18 cellular contexts compared by ENCODE assay signal in genomic region chr12:4139191-4139590, GRCh38.
DNase-seq lines count a peak whose midpoint lies in the region; ATAC-seq and TF ChIP-seq lines count a peak whose summit lies in the region.
"Had no signal": no experiment of that assay in that cellular context is flagged by ENCODE, and none has a peak within 500 bp of the region (broad histone marks: within the 10 kb centered on the region; RNA-seq: fewer than 3 reads in every experiment).

No MANE protein-coding gene starts in this region.

- no peaks in the 10 kb centered on the region for H3K79me2 ChIP-seq in Loucy (ENCODE audit: insufficient read depth, low read length)

- H3K4me2 ChIP-seq in Loucy (ENCODE audit: low read depth, low read length, poor library complexity, severe bottlenecking) = peak overlapping the region; percentile 21
- H3K4me2 ChIP-seq: GM23338 had no signal

- no peaks in the 10 kb centered on the region for H3K9me3 ChIP-seq in Loucy (ENCODE audit: insufficient read depth, low read depth, low read length)
- H3K9me3 ChIP-seq: BE2C had no signal

- no peaks in the 10 kb centered on the region for H3K36me3 ChIP-seq in Loucy (ENCODE audit: insufficient read depth, low read length)
- H3K36me3 ChIP-seq: BE2C had no signal

- peaks cover 91% of the 10 kb centered on the region for H3K4me1 Mint-ChIP-seq in stimulated activated naive CD8-positive, alpha-beta T cell treated with anti-CD3 and anti-CD28 coated beads, Interleukin-15, Interleukin-2, amounts not matched to agents 100 ng/mL and 50 ng/mL, for 24 hours (ENCODE audit: low read depth)
- H3K4me1 Mint-ChIP-seq in activated T-helper 2 cell treated with anti-CD3 and anti-CD28 coated beads, Interferon-gamma antibody, Interleukin-2, Interleukin-4, amounts not matched to agents 10 μg/mL and 5 μg/mL and 100 μg/mL, durations not matched to agents 14 hours and 24 hours and 36 hours (ENCODE audit: low read depth) = peaks cover 76% of the 10 kb centered on the region

- DNase-seq in stimulated activated naive CD8-positive, alpha-beta T cell treated with anti-CD3 and anti-CD28 coated beads, Interleukin-15, Interleukin-2, amounts not matched to agents 100 U/mL and 50 U/mL, for 24 hours = no peak
- DNase-seq in activated T-helper 2 cell treated with anti-CD3 and anti-CD28 coated beads, Interferon-gamma antibody, Interleukin-2, Interleukin-4, amounts not matched to agents 10 μg/mL and 5 μg/mL and 100 μg/mL, durations not matched to agents 14 hours and 24 hours and 36 hours (ENCODE audit: low spot score) = no peak
- DNase-seq in DMS53 treated with DMSO at 0.1 percent for 48 hours (lab: John Stamatoyannopoulos, UW; ENCODE audit: unreplicated experiment) (no peak), NCI-H2171 (lab: John Stamatoyannopoulos, UW) (no peak)
- DNase-seq: BE2C, DMS79, KG1, NCI-H1092, NCI-H146, NCI-H2081, NCI-H510A treated with DMSO at 0.1 percent for 48 hours had no signal

- no peaks in the 10 kb centered on the region for H3K27me3 ChIP-seq in Loucy (ENCODE audit: insufficient read depth, low read length, poor library complexity, severe bottlenecking)
- H3K27me3 ChIP-seq: BE2C had no signal

- no peak overlapping the region for H3K4me3 ChIP-seq in Loucy (ENCODE audit: low read length, poor library complexity, severe bottlenecking)
- H3K4me3 ChIP-seq: GM23338 had no signal

- H4K20me1 ChIP-seq in Loucy (ENCODE audit: insufficient read depth, low read length, poor library complexity, severe bottlenecking) = no peaks in the 10 kb centered on the region

- peaks cover 4% of the 10 kb centered on the region for H3K36me3 Mint-ChIP-seq in stimulated activated naive CD8-positive, alpha-beta T cell treated with anti-CD3 and anti-CD28 coated beads, Interleukin-15, Interleukin-2, amounts not matched to agents 100 ng/mL and 50 ng/mL, for 24 hours (ENCODE audit: low read depth)
- H3K36me3 Mint-ChIP-seq in activated T-helper 2 cell treated with anti-CD3 and anti-CD28 coated beads, Interferon-gamma antibody, Interleukin-2, Interleukin-4, amounts not matched to agents 10 μg/mL and 5 μg/mL and 100 μg/mL, durations not matched to agents 14 hours and 24 hours and 36 hours (ENCODE audit: low read depth) = peaks cover 6% of the 10 kb centered on the region

- ATAC-seq in stimulated activated naive CD8-positive, alpha-beta T cell treated with anti-CD3 and anti-CD28 coated beads, Interleukin-15, Interleukin-2, amounts not matched to agents 100 U/mL and 50 U/mL, for 24 hours = no peak
- ATAC-seq in HG03139 (IDR thresholded peaks at IDR 0.05; ENCODE audit: unreplicated experiment) = no peak
- ATAC-seq: CD8-positive, alpha-beta T cell; GM23338; HepG2; Panc1 had no signal

- H3K9me2 ChIP-seq in Loucy (replicated peaks; ENCODE audit: low read depth, low read length) = no peaks in the 10 kb centered on the region

- H3K4me1 ChIP-seq in Loucy (ENCODE audit: insufficient read depth, low read length, poor library complexity, severe bottlenecking) = peaks cover 60% of the 10 kb centered on the region
- H3K4me1 ChIP-seq: BE2C had no signal

- TF ChIP-seq CTCF in Loucy (conservative IDR thresholded peaks at IDR 0.05; ENCODE audit: low read length) = no peak

- H3K27me3 Mint-ChIP-seq in stimulated activated naive CD8-positive, alpha-beta T cell treated with anti-CD3 and anti-CD28 coated beads, Interleukin-15, Interleukin-2, amounts not matched to agents 100 ng/mL and 50 ng/mL, for 24 hours = no peaks in the 10 kb centered on the region
- H3K27me3 Mint-ChIP-seq in activated T-helper 2 cell treated with anti-CD3 and anti-CD28 coated beads, Interferon-gamma antibody, Interleukin-2, Interleukin-4, amounts not matched to agents 10 μg/mL and 5 μg/mL and 100 μg/mL, durations not matched to agents 14 hours and 24 hours and 36 hours (ENCODE audit: low read depth) = no peaks in the 10 kb centered on the region

- peak overlapping the region; percentile 13 for H3K4me3 Mint-ChIP-seq in stimulated activated naive CD8-positive, alpha-beta T cell treated with anti-CD3 and anti-CD28 coated beads, Interleukin-15, Interleukin-2, amounts not matched to agents 100 ng/mL and 50 ng/mL, for 24 hours
- H3K4me3 Mint-ChIP-seq in activated T-helper 2 cell treated with anti-CD3 and anti-CD28 coated beads, Interferon-gamma antibody, Interleukin-2, Interleukin-4, amounts not matched to agents 10 μg/mL and 5 μg/mL and 100 μg/mL, durations not matched to agents 14 hours and 24 hours and 36 hours (ENCODE audit: low read depth) = no peak overlapping the region
- H3K4me3 Mint-ChIP-seq: CD8-positive, alpha-beta T cell; GM23338 had no signal

- peaks cover 4% of the 10 kb centered on the region for H3K9me3 Mint-ChIP-seq in stimulated activated naive CD8-positive, alpha-beta T cell treated with anti-CD3 and anti-CD28 coated beads, Interleukin-15, Interleukin-2, amounts not matched to agents 100 ng/mL and 50 ng/mL, for 24 hours
- no peaks in the 10 kb centered on the region for H3K9me3 Mint-ChIP-seq in activated T-helper 2 cell treated with anti-CD3 and anti-CD28 coated beads, Interferon-gamma antibody, Interleukin-2, Interleukin-4, amounts not matched to agents 10 μg/mL and 5 μg/mL and 100 μg/mL, durations not matched to agents 14 hours and 24 hours and 36 hours
- H3K9me3 Mint-ChIP-seq: CD8-positive, alpha-beta T cell had no signal

- H3F3A ChIP-seq in Loucy (ENCODE audit: low read depth) = no peaks in the 10 kb centered on the region

- no peak overlapping the region for H3K27ac Mint-ChIP-seq in stimulated activated naive CD8-positive, alpha-beta T cell treated with anti-CD3 and anti-CD28 coated beads, Interleukin-15, Interleukin-2, amounts not matched to agents 100 ng/mL and 50 ng/mL, for 24 hours
- peak overlapping the region; percentile 61 for H3K27ac Mint-ChIP-seq in activated T-helper 2 cell treated with anti-CD3 and anti-CD28 coated beads, Interferon-gamma antibody, Interleukin-2, Interleukin-4, amounts not matched to agents 10 μg/mL and 5 μg/mL and 100 μg/mL, durations not matched to agents 14 hours and 24 hours and 36 hours
- H3K27ac Mint-ChIP-seq: CD8-positive, alpha-beta T cell; GM23338 had no signal

- no peak overlapping the region for H3K9ac ChIP-seq in Loucy (ENCODE audit: low read depth, low read length, poor library complexity, severe bottlenecking)

- no peak overlapping the region for H2AFZ ChIP-seq in Loucy (ENCODE audit: low read length)
- H2AFZ ChIP-seq: GM23338 had no signal

- intact Hi-C loops in activated T-helper 2 cell treated with anti-CD3 and anti-CD28 coated beads, Interferon-gamma antibody, Interleukin-2, Interleukin-4, amounts not matched to agents 10 μg/mL and 5 μg/mL and 100 μg/mL, durations not matched to agents 14 hours and 24 hours and 36 hours (cut with micrococcal nuclease) = no loop called here
